Comparison of ENCODE assay signal across 8 cellular contexts in genomic region chr15:25775317-25775912, GRCh38.
DNase-seq lines count a peak whose midpoint lies in the region; ATAC-seq and TF ChIP-seq lines count a peak whose summit lies in the region.

No MANE protein-coding gene starts in this region.

- H3K9me3 ChIP-seq in SJSA1 (replicated peaks): no peaks in the 10 kb centered on the region

- no peaks in the 10 kb centered on the region for H3K27me3 ChIP-seq in SJSA1 (replicated peaks)
- no peaks in the 10 kb centered on the region for H3K27me3 ChIP-seq in foreskin keratinocyte

- no peak for ATAC-seq in foreskin keratinocyte

- peaks cover 30% of the 10 kb centered on the region for H3K4me1 Mint-ChIP-seq in type B pancreatic cell (ENCODE audit: unreplicated experiment)

- H3K4me1 ChIP-seq in SJSA1 (replicated peaks) (peaks cover 54% of the 10 kb centered on the region), foreskin keratinocyte (no peaks in the 10 kb centered on the region)

- DNase-seq in CD1c-positive myeloid dendritic cell (ENCODE audit: extremely low spot score): peak; percentile 23
- peak; percentile 39 for DNase-seq in H4 (ENCODE audit: low spot score)
- peak; percentile 93 to 97 for DNase-seq in SJSA1 (ENCODE audit: low read depth in 1 of 2, low spot score in 2 of 2)
- peak; percentile 85 for DNase-seq in kidney tubule cell (ENCODE audit: low spot score)
- no peak for DNase-seq in activated CD4-positive, CD25-positive, alpha-beta regulatory T cell treated with anti-CD3 and anti-CD28 coated beads, Interleukin-2, amount 50 U/mL, for 72 hours
- DNase-seq in foreskin keratinocyte: no peak
- DNase-seq in NCI-H128 (lab: John Stamatoyannopoulos, UW; ENCODE audit: unreplicated experiment): no peak
- DNase-seq in type B pancreatic cell (ENCODE audit: extremely low spot score, unreplicated experiment): no peak

- H3K36me3 ChIP-seq in SJSA1: peaks cover 24% of the 10 kb centered on the region

- H3K4me3 Mint-ChIP-seq in type B pancreatic cell: no peak overlapping the region

- no peaks in the 10 kb centered on the region for H3K9me3 Mint-ChIP-seq in type B pancreatic cell

- H3K27ac Mint-ChIP-seq in type B pancreatic cell: no peak overlapping the region

- no peaks in the 10 kb centered on the region for H3K36me3 Mint-ChIP-seq in type B pancreatic cell

- H3K27ac ChIP-seq in SJSA1 (peak overlapping the region; percentile 88), foreskin keratinocyte (no peak overlapping the region)

- H3K27me3 Mint-ChIP-seq in type B pancreatic cell: no peaks in the 10 kb centered on the region

- H3K4me3 ChIP-seq in SJSA1: no peak overlapping the region

- no peak for TF ChIP-seq CTCF in foreskin keratinocyte (conservative IDR thresholded peaks at IDR 0.05)
- no peak for TF ChIP-seq CTCF in type B pancreatic cell (conservative IDR thresholded peaks at IDR 0.05)

Comparison
In these comparisons a context has a peak if more than half of its experiments do, and no peak if none do; other contexts are left out.
1. DNase-seq: peak in CD1c-positive myeloid dendritic cell (single experiment), H4 (single experiment), SJSA1 (2 of 2) and kidney tubule cell (single experiment); none in activated CD4-positive, CD25-positive, alpha-beta regulatory T cell treated with anti-CD3 and anti-CD28 coated beads, Interleukin-2, amount 50 U/mL, for 72 hours (single experiment), foreskin keratinocyte (0 of 2), NCI-H128 (single experiment) and type B pancreatic cell (single experiment).